ENCODE assay signal across 15 cellular contexts in genomic region chr6:148445620-148446019, GRCh38.
DNase-seq lines count a peak whose midpoint lies in the region; ATAC-seq, FAIRE-seq and TF ChIP-seq lines count a peak whose summit lies in the region.
"Had no signal": no experiment of that assay in that cellular context is flagged by ENCODE, and none has a peak within 500 bp of the region (broad histone marks: within the 10 kb centered on the region; RNA-seq: fewer than 3 reads in every experiment).

No MANE protein-coding gene starts in this region.

- H3K27me3 ChIP-seq in PC-3 (ENCODE audit: low read length): no peaks in the 10 kb centered on the region
- no peaks in the 10 kb centered on the region for H3K27me3 ChIP-seq in endodermal cell (ENCODE audit: control insufficient read depth, insufficient read depth, low read length, poor library complexity, severe bottlenecking)
- H3K27me3 ChIP-seq: left lung, uterus had no signal

- peak overlapping the region; percentile 64 for H3K4me2 ChIP-seq in PC-3 (ENCODE audit: low read length)

- H3K27ac ChIP-seq in PC-3 (ENCODE audit: low read length): peak overlapping the region; percentile 45
- H3K27ac ChIP-seq in endodermal cell (ENCODE audit: low read depth, low read length): no peak overlapping the region
- H3K27ac ChIP-seq: left lung, uterus had no signal

- H3K9me2 ChIP-seq in PC-3 (replicated peaks; ENCODE audit: low read length): no peaks in the 10 kb centered on the region

- H3K4me3 ChIP-seq in PC-3 (ENCODE audit: low read length) (no peak overlapping the region), endodermal cell (ENCODE audit: low read length) (no peak overlapping the region)
- H3K4me3 ChIP-seq: left lung, uterus had no signal

- no peak overlapping the region for H3K9ac ChIP-seq in PC-3 (ENCODE audit: low read length)
- H3K9ac ChIP-seq in endodermal cell (ENCODE audit: extremely low read depth, low read length, poor library complexity, severe bottlenecking): no peak overlapping the region

- no peaks in the 10 kb centered on the region for H3K27me3 Mint-ChIP-seq in endodermal cell (ENCODE audit: insufficient read depth)

- no peaks in the 10 kb centered on the region for H3K79me2 ChIP-seq in PC-3 (ENCODE audit: low read length)

- peaks cover 31% of the 10 kb centered on the region for H3K4me1 Mint-ChIP-seq in endodermal cell

- no peak overlapping the region for H2AFZ ChIP-seq in PC-3 (ENCODE audit: low read length)

- H3K27ac Mint-ChIP-seq in endodermal cell: no peak overlapping the region
- H3K27ac Mint-ChIP-seq: activated naive CD8-positive, alpha-beta T cell treated with anti-CD3 and anti-CD28 coated beads for 36 hours; dendritic cell treated with granulocyte-macrophage colony-stimulating factor and Interleukin-4, amounts not matched to agents 40 ng/mL and 50 ng/mL, for 4 days had no signal

- WGBS in endodermal cell (ENCODE audit: insufficient coverage in 1 of 2, insufficient read length in 1 of 2), 2 experiments: 84 to 100% methylated on average over 1 to 6 of the region's 6 CpGs

- no peaks in the 10 kb centered on the region for H4K20me1 ChIP-seq in PC-3 (ENCODE audit: low read length)

- CTCF ChIA-PET in PC-3 (lab: Charles Lee): no interaction called here

- no peaks in the 10 kb centered on the region for H3K9me3 ChIP-seq in PC-3 (ENCODE audit: low read length)
- H3K9me3 ChIP-seq in endodermal cell (ENCODE audit: control insufficient read depth, low read length): no peaks in the 10 kb centered on the region
- H3K9me3 ChIP-seq: left lung, uterus had no signal

- H3F3A ChIP-seq in PC-3 (ENCODE audit: low read length, unreplicated experiment): peaks cover 7% of the 10 kb centered on the region

- ATAC-seq in PC-3: peak; percentile 37
- ATAC-seq: left lung had no signal

- no TSS peak for BruUV-seq in PC-3 (replicated peaks; lab: Mats Ljungman, UMichigan)

- intact Hi-C loops in PC-3 (cut with micrococcal nuclease): no loop called here

- POLR2A ChIA-PET in PC-3 (lab: Charles Lee; ENCODE audit: unreplicated experiment): no interaction called here

- TF ChIP-seq CTCF in PC-3 (conservative IDR thresholded peaks at IDR 0.05; ENCODE audit: low read depth, low read length): no peak
- TF ChIP-seq CTCF in endodermal cell (conservative IDR thresholded peaks at IDR 0.05): no peak

- H3K4me1 ChIP-seq in PC-3 (ENCODE audit: insufficient read depth, low read length) (peaks cover 37% of the 10 kb centered on the region), endodermal cell (ENCODE audit: control insufficient read depth, insufficient read depth, low read length) (no peaks in the 10 kb centered on the region)

- no peak overlapping the region for H3K4me3 Mint-ChIP-seq in endodermal cell
- H3K4me3 Mint-ChIP-seq: activated naive CD8-positive, alpha-beta T cell treated with anti-CD3 and anti-CD28 coated beads for 36 hours; dendritic cell treated with granulocyte-macrophage colony-stimulating factor and Interleukin-4, amounts not matched to agents 40 ng/mL and 50 ng/mL, for 4 days had no signal

- no peak for FAIRE-seq in RCC 7860 (lab: Jason Lieb, UNC)

- H3K36me3 ChIP-seq in PC-3 (ENCODE audit: low read depth, low read length) (no peaks in the 10 kb centered on the region), endodermal cell (ENCODE audit: control insufficient read depth, insufficient read depth, low read length) (peaks cover 7% of the 10 kb centered on the region)
- H3K36me3 ChIP-seq: left lung, uterus had no signal

- H3K36me3 Mint-ChIP-seq in endodermal cell (ENCODE audit: low read depth): peaks cover 4% of the 10 kb centered on the region
- H3K36me3 Mint-ChIP-seq: activated naive CD8-positive, alpha-beta T cell treated with anti-CD3 and anti-CD28 coated beads for 36 hours had no signal

- peak; percentile 45 for DNase-seq in AG20443 (ENCODE audit: low spot score)
- DNase-seq in PC-3: peak; percentile 71
- DNase-seq in endodermal cell: peak; percentile 28
- peak; percentile 80 for DNase-seq in myocyte (ENCODE audit: low read depth)
- DNase-seq in COLO829 (ENCODE audit: low spot score): no peak
- no peak for DNase-seq in RCC 7860 (ENCODE audit: low spot score)
- no peak for DNase-seq in pons (ENCODE audit: low spot score)
- DNase-seq in activated naive CD4-positive, alpha-beta T cell treated with anti-CD3 and anti-CD28 coated beads, Interleukin-2, amount 50 U/mL, for 16 hours: no peak
- DNase-seq: activated naive CD8-positive, alpha-beta T cell treated with anti-CD3 and anti-CD28 coated beads for 36 hours; left lung; NCI-H187; NCI-H82; SHP77; uterus had no signal

- no peaks in the 10 kb centered on the region for H3K9me3 Mint-ChIP-seq in endodermal cell
- H3K9me3 Mint-ChIP-seq: activated naive CD8-positive, alpha-beta T cell treated with anti-CD3 and anti-CD28 coated beads for 36 hours; dendritic cell treated with granulocyte-macrophage colony-stimulating factor and Interleukin-4, amounts not matched to agents 40 ng/mL and 50 ng/mL, for 4 days had no signal

Comparison
In these comparisons a context has a peak if more than half of its experiments do, and no peak if none do; other contexts are left out.
1. DNase-seq: peak in AG20443 (single experiment), PC-3 (single experiment), endodermal cell (single experiment) and myocyte (single experiment); none in COLO829 (single experiment), RCC 7860 (single experiment), pons (single experiment) and activated naive CD4-positive, alpha-beta T cell treated with anti-CD3 and anti-CD28 coated beads, Interleukin-2, amount 50 U/mL, for 16 hours (single experiment).